ENCODE assay signal across 8 cellular contexts in the genomic region with DNA sequence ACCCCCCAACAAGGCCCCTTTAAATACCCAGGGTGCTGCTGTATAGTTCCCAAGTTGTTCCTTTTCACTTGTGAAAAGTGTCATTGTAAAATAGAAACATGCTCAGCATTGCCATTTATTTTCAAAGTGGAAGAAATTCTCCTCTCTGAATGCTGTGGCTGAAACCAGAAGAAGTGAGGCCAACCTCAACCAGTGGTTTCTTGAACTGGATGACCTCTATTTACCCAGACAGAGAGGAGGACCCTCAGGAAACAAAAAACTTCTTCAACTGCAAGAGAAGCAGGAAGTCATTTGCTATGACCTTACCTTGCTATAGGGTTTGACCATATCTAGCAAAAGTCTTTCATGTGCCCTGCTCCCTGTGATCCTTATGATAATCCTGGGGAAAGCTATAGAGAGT.
"Had no signal": no experiment of that assay in that cellular context is flagged by ENCODE, and none has a peak within 500 bp of the region (broad histone marks: within the 10 kb centered on the region; RNA-seq: fewer than 3 reads in every experiment).

No MANE protein-coding gene starts in this region.

- DNase-seq: GM23248, GOT3, H7, HFFc6, IMR-90 had no signal

- H3K36me3 ChIP-seq: HAP-1 had no signal

- H3K9ac ChIP-seq: GM23248 had no signal

- H3K27ac Mint-ChIP-seq: HFFc6 had no signal

- H2AFZ ChIP-seq: GM23248 had no signal

- H3K4me3 Mint-ChIP-seq: HFFc6 had no signal

- H3K4me1 ChIP-seq: HAP-1 had no signal

- ATAC-seq: HCT116, K562 had no signal

- H3K4me3 ChIP-seq: GM23248, HAP-1, K562 had no signal

- H3K27ac ChIP-seq: GM23248 had no signal

- H3K9me3 ChIP-seq: HAP-1 had no signal
